Comparison of ENCODE assay signal across 9 cellular contexts in the genomic region with DNA sequence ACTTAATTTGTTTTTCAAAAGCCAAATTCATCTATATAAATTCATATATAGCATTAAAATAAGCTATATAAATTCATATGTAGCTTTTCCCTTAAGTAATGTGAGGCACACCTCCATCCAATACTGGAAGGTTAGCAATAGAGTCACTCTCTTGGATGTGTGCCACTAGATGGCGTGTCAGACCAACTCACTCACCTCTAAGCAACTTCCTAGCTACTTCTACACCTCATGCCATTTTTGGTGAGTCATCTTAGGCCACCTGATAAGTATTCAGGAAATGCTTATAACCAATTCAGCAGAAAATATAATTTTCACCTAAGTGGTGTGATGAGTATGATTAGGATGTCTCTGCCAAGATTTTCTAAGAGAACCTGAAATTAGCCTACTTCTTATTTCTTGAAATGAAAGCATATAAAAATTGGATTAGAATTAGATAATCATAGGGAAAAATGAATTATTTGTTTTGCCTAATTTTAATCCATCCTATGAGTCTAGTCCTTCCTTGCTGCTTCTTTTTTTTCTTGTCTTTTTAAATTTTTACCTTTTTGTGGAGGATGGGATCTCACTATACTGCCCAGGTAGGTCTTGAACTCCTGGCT. TPM values are rescaled to one million over a fixed set of nuclear protein-coding genes. Genes with fewer than 3 reads are reported as not detected.
DNase-seq lines count a peak whose midpoint lies in the region; ATAC-seq, FAIRE-seq and TF ChIP-seq lines count a peak whose summit lies in the region.
"Had no signal": no experiment of that assay in that cellular context is flagged by ENCODE, and none has a peak within 500 bp of the region (broad histone marks: within the 10 kb centered on the region; RNA-seq: fewer than 3 reads in every experiment).

No MANE protein-coding gene starts in this region.

- H3K4me3 Mint-ChIP-seq in activated T-cell treated with anti-CD3 and anti-CD28 coated beads, Interleukin-2, amount 50 U/mL, for 72 hours, result no peak overlapping the region

- in situ Hi-C loops in G401 (cut with HindIII; ENCODE audit: low sequenced_read_pairs), result no loop called here

- no peak overlapping the region for H3K27ac ChIP-seq in upper lobe of left lung
- H3K27ac ChIP-seq: ovary had no signal

- peaks cover 13% of the 10 kb centered on the region for H3K4me1 Mint-ChIP-seq in activated T-cell treated with anti-CD3 and anti-CD28 coated beads, Interleukin-2, amount 50 U/mL, for 72 hours (ENCODE audit: low read depth)

- ATAC-seq in activated T-cell treated with anti-CD3 and anti-CD28 coated beads, Interleukin-2, amount 50 U/mL, for 72 hours (replicated peaks in 1 of 2), result peak; percentile 84 to 92
- ATAC-seq in upper lobe of left lung (ENCODE audit: low FRiP score in 2 of 2), result peak; percentile 79 to 88

- H3K9me3 Mint-ChIP-seq in activated T-cell treated with anti-CD3 and anti-CD28 coated beads, Interleukin-2, amount 50 U/mL, for 72 hours, result no peaks in the 10 kb centered on the region

- H3K36me3 Mint-ChIP-seq in activated T-cell treated with anti-CD3 and anti-CD28 coated beads, Interleukin-2, amount 50 U/mL, for 72 hours (ENCODE audit: insufficient read depth in 2 of 2), result peaks cover 0 to 4% of the 10 kb centered on the region in 2 donors

- H3K9me3 ChIP-seq in upper lobe of left lung, result no peaks in the 10 kb centered on the region
- H3K9me3 ChIP-seq: ovary had no signal

- DNase-seq in G401 (ENCODE audit: low spot score), result peak; percentile 82
- peak; percentile 52 for DNase-seq in H54 (ENCODE audit: insufficient read length, low spot score)
- peak; percentile 92 for DNase-seq in LNCaP clone FGC (ENCODE audit: low read depth)
- peak; percentile 94 for DNase-seq in RKO (ENCODE audit: low spot score)
- DNase-seq in activated T-cell treated with anti-CD3 and anti-CD28 coated beads, Interleukin-2, amount 50 U/mL, for 72 hours, result peak; percentile 75 to 79
- DNase-seq in fibroblast of the aortic adventitia (ENCODE audit: low read depth), result peak; percentile 90
- DNase-seq in occipital lobe (lab: John Stamatoyannopoulos, UW), result peak; percentile 32
- DNase-seq in upper lobe of left lung, result peak in 1 of 2 donors; percentile 79

- no peaks in the 10 kb centered on the region for H3K4me1 ChIP-seq in upper lobe of left lung

- peak overlapping the region; percentile 1 for H3K27ac Mint-ChIP-seq in activated T-cell treated with anti-CD3 and anti-CD28 coated beads, Interleukin-2, amount 50 U/mL, for 72 hours

- TF ChIP-seq CTCF in LNCaP clone FGC (IDR thresholded peaks at IDR 0.05; ENCODE audit: control insufficient read depth, extremely low read depth, insufficient read depth), result peak; percentile 92
- peak; percentile 52 for TF ChIP-seq CTCF in fibroblast of the aortic adventitia (IDR thresholded peaks at IDR 0.05; ENCODE audit: insufficient read depth, low read length)
- peak; percentile 52 to 82 (median 64) for TF ChIP-seq CTCF in upper lobe of left lung (IDR thresholded peaks at IDR 0.05)

- H3K4me3 ChIP-seq in LNCaP clone FGC (ENCODE audit: low read depth, low read length) (no peak overlapping the region), fibroblast of the aortic adventitia (ENCODE audit: low read depth, low read length) (no peak overlapping the region), upper lobe of left lung (no peak overlapping the region)
- H3K4me3 ChIP-seq: ovary had no signal

- no peaks in the 10 kb centered on the region for H3K27me3 Mint-ChIP-seq in activated T-cell treated with anti-CD3 and anti-CD28 coated beads, Interleukin-2, amount 50 U/mL, for 72 hours (ENCODE audit: low read depth)

- TF ChIP-seq POLR2A in H54 (IDR thresholded peaks at IDR 0.05; ENCODE audit: low read depth, low read length) (no peak), upper lobe of left lung (IDR thresholded peaks at IDR 0.05) (no peak)

- TF ChIP-seq EP300 in upper lobe of left lung (IDR thresholded peaks at IDR 0.05), result no peak

- WGBS in upper lobe of left lung, 2 donors, result 0% methylated on average over 1 of the region's 1 CpG

- FAIRE-seq in H54 (lab: Jason Lieb, UNC), result peak; percentile 94

- no peaks in the 10 kb centered on the region for H3K36me3 ChIP-seq in upper lobe of left lung
- H3K36me3 ChIP-seq: ovary had no signal

- no peaks in the 10 kb centered on the region for H3K27me3 ChIP-seq in upper lobe of left lung
- H3K27me3 ChIP-seq: ovary had no signal

RNA-seq across cellular contexts. Expression of a gene that starts 34.4 kb away (rescaled TPM):
- total RNA-seq in G401 (2014; rRNA removed; shearing (Covaris generic)), result 25.7 and 34.7 TPM in 2 replicates
- 10 to 100 TPM; 17.3 to 17.9 TPM for total RNA-seq in activated T-cell treated with anti-CD3 and anti-CD28 coated beads, Interleukin-2, amount 50 U/mL, for 72 hours
- total RNA-seq in fibroblast of the aortic adventitia (ENCODE audit: low replicate concordance), result 12.1 and 13.5 TPM in 2 replicates
- total RNA-seq in occipital lobe, result 51.3 TPM
- 10 to 100 TPM in 2 of 6 donors, 1 to 10 TPM in 4; 2.6 to 15.3 (median 8.5) TPM for total RNA-seq in upper lobe of left lung
